17 cellular contexts compared by ENCODE assay signal in the genomic region with DNA sequence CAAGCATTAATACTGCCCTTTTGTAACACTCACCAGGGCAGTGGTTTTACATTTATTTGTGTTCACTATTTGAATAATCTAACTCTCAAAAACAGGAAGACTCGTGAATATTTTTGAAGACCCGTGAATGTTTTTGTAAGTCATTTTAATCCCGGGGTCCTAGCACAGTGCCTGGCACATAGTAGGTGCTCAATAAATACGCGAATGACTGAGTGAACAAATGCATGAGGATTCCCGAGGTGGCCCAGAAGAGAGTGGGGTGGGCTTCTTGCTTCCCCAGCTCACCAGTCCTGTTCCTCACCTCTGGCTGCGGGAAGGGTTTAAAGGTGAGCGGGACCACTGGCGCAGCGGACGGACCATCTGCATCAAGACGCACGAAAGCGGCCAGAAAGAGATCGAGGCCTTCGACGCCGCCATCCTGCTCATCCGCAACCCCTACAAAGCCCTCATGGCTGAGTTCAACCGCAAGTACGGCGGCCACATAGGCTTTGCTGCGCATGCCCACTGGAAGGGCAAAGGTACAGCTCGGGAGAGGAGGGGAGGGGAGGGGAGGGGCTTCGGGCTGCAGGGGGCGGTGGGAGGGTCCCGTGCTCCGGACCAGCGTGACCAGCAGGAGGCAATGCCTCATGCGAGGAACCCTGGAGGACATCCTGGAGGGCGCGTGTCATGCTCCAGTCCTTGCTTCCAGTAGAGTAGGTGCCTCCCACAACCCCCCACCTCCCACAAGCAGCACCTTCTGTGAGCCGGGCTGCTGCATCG.
DNase-seq lines count a peak whose midpoint lies in the region; ATAC-seq and TF ChIP-seq lines count a peak whose summit lies in the region.
"Had no signal": no experiment of that assay in that cellular context is flagged by ENCODE, and none has a peak within 500 bp of the region (broad histone marks: within the 10 kb centered on the region; RNA-seq: fewer than 3 reads in every experiment).

No MANE protein-coding gene starts in this region.

- H3K4me3 ChIP-seq in GM23338 (no peak overlapping the region), NB4 (ENCODE audit: low read depth, low read length) (no peak overlapping the region), iPS-15b (ENCODE audit: low read depth, low read length) (peak overlapping the region; percentile 41), neural progenitor cell (no peak overlapping the region)

- H3K27ac ChIP-seq in GM23338 (ENCODE audit: low read depth) (no peak overlapping the region), neural progenitor cell (no peak overlapping the region)
- H3K27ac ChIP-seq: RWPE1 had no signal

- H3K9me3 Mint-ChIP-seq in GM23338 (peaks cover 17% of the 10 kb centered on the region), neural progenitor cell (peaks cover 15% of the 10 kb centered on the region)

- H4K20me1 ChIP-seq in GM23338 (replicated peaks; ENCODE audit: insufficient read depth) (no peaks in the 10 kb centered on the region), neural progenitor cell (ENCODE audit: low read depth) (no peaks in the 10 kb centered on the region)

- H3K4me1 Mint-ChIP-seq in GM23338 (peaks cover 16% of the 10 kb centered on the region), neural progenitor cell (peaks cover 38% of the 10 kb centered on the region)

- no peaks in the 10 kb centered on the region for H3K9me3 ChIP-seq in iPS-15b (ENCODE audit: control insufficient read depth, insufficient read depth, low read length)
- H3K9me3 ChIP-seq in neural progenitor cell (ENCODE audit: low read depth), result no peaks in the 10 kb centered on the region
- H3K9me3 ChIP-seq: BE2C had no signal

- H2AFZ ChIP-seq in GM23338, result 0 out of 2 replicates have a peak overlapping the region, but pooled peaks have one; percentile 28
- no peak overlapping the region for H2AFZ ChIP-seq in neural progenitor cell (replicated peaks)

- ATAC-seq in GM23338, result peak; percentile 11; the same call in 1 of the 3 replicates
- ATAC-seq in HG03520 (IDR thresholded peaks at IDR 0.05; ENCODE audit: unreplicated experiment), result no peak
- ATAC-seq: SK-N-SH treated with all-trans-retinoic acid at 6 μM for 48 hours had no signal

- H3K36me3 ChIP-seq in GM23338 (ENCODE audit: insufficient read depth) (no peaks in the 10 kb centered on the region), iPS-15b (ENCODE audit: control insufficient read depth, insufficient read depth, low read length) (no peaks in the 10 kb centered on the region), neural progenitor cell (no peaks in the 10 kb centered on the region)
- H3K36me3 ChIP-seq: BE2C had no signal

- H3K79me2 ChIP-seq in GM23338 (replicated peaks; ENCODE audit: insufficient read depth), result no peaks in the 10 kb centered on the region
- no peaks in the 10 kb centered on the region for H3K79me2 ChIP-seq in neural progenitor cell (ENCODE audit: low read depth)

- H3K27me3 ChIP-seq in GM23338 (ENCODE audit: insufficient read depth), result no peaks in the 10 kb centered on the region
- no peaks in the 10 kb centered on the region for H3K27me3 ChIP-seq in iPS-15b (ENCODE audit: control insufficient read depth, insufficient read depth, low read length)
- H3K27me3 ChIP-seq in neural progenitor cell, result peaks cover 11% of the 10 kb centered on the region
- H3K27me3 ChIP-seq: BE2C had no signal

- TF ChIP-seq CTCF in GM23338 (conservative IDR thresholded peaks at IDR 0.05; ENCODE audit: low read depth in 2 of 2) (peak in 1 of 2 experiments; percentile 57; a peak in 3 of 4 replicates), NB4 (IDR thresholded peaks at IDR 0.05; ENCODE audit: low read depth, low read length) (no peak), neural progenitor cell (IDR thresholded peaks at IDR 0.05) (no peak)

- H3K4me3 Mint-ChIP-seq in GM23338 (no peak overlapping the region), neural progenitor cell (peak overlapping the region; percentile 46)

- H3K4me2 ChIP-seq in GM23338, result no peak overlapping the region
- no peak overlapping the region for H3K4me2 ChIP-seq in neural progenitor cell

- peaks cover 11% of the 10 kb centered on the region for H3K4me1 ChIP-seq in GM23338 (ENCODE audit: insufficient read depth)
- peaks cover 12% of the 10 kb centered on the region for H3K4me1 ChIP-seq in iPS-15b (ENCODE audit: control insufficient read depth, insufficient read depth, low read length)
- peaks cover 6% of the 10 kb centered on the region for H3K4me1 ChIP-seq in neural progenitor cell

- TF ChIP-seq POLR2A in NB4 (IDR thresholded peaks at IDR 0.05; ENCODE audit: extremely low read depth, insufficient read length), result no peak

- H3F3A ChIP-seq in GM23338 (replicated peaks; ENCODE audit: low read depth) (no peaks in the 10 kb centered on the region), neural progenitor cell (ENCODE audit: low read depth) (peaks cover 9% of the 10 kb centered on the region)

- peak; percentile 61 for DNase-seq in GM23338 (ENCODE audit: low spot score)
- DNase-seq in NB4 (ENCODE audit: low read depth), result peak; percentile 12
- DNase-seq in neural progenitor cell (ENCODE audit: low spot score), result no peak
- no peak for DNase-seq in NCI-H1417 treated with DMSO at 0.1 percent for 48 hours (lab: John Stamatoyannopoulos, UW)
- DNase-seq in SHP77 treated with DMSO at 0.1 percent for 48 hours (lab: John Stamatoyannopoulos, UW), result no peak
- DNase-seq: BE2C, EL, Kasumi-1, NCI-H1417, NCI-H187, NCI-H446 treated with DMSO at 0.1 percent for 48 hours, NCI-H69, SIG-M5 had no signal

- H3K36me3 Mint-ChIP-seq in GM23338 (ENCODE audit: low read depth) (peaks cover 12% of the 10 kb centered on the region; the same call in 2 of the 3 replicates), neural progenitor cell (no peaks in the 10 kb centered on the region)

- H3K9ac ChIP-seq in iPS-15b (ENCODE audit: low read depth, low read length), result no peak overlapping the region
- H3K9ac ChIP-seq in neural progenitor cell, result no peak overlapping the region

- no peaks in the 10 kb centered on the region for H3K9me2 ChIP-seq in GM23338 (ENCODE audit: insufficient read depth)

- H3K27me3 Mint-ChIP-seq in GM23338 (ENCODE audit: insufficient read depth, low read depth, poor library complexity) (peaks cover 10% of the 10 kb centered on the region), neural progenitor cell (ENCODE audit: insufficient read depth, low read depth) (peaks cover 18% of the 10 kb centered on the region)

- H3K27ac Mint-ChIP-seq in GM23338, result no peak overlapping the region
- H3K27ac Mint-ChIP-seq in neural progenitor cell, result no peak overlapping the region

TF ChIP-seq in GM23338, 12 proteins besides CTCF, POLR2A, EP300 and RAD21 (continues in another document):
- TF ChIP-seq, protein P1, sequence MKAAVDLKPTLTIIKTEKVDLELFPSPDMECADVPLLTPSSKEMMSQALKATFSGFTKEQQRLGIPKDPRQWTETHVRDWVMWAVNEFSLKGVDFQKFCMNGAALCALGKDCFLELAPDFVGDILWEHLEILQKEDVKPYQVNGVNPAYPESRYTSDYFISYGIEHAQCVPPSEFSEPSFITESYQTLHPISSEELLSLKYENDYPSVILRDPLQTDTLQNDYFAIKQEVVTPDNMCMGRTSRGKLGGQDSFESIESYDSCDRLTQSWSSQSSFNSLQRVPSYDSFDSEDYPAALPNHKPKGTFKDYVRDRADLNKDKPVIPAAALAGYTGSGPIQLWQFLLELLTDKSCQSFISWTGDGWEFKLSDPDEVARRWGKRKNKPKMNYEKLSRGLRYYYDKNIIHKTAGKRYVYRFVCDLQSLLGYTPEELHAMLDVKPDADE (IDR thresholded peaks at IDR 0.05), result no peak
- no peak for TF ChIP-seq EZH2phosphoT487 (IDR thresholded peaks at IDR 0.05; ENCODE audit: unreplicated experiment)

Comparison
In these comparisons a context has a peak if more than half of its experiments do, and no peak if none do; other contexts are left out.
1. DNase-seq: peak in GM23338 (single experiment) and NB4 (single experiment); none in neural progenitor cell (single experiment), NCI-H1417 treated with DMSO at 0.1 percent for 48 hours (single experiment) and SHP77 treated with DMSO at 0.1 percent for 48 hours (single experiment).